ENCODE assay signal across 9 cellular contexts in genomic region chr13:57632276-57633140, GRCh38. TPM values are rescaled to one million over a fixed set of nuclear protein-coding genes. Genes with fewer than 3 reads are reported as not detected.
DNase-seq lines count a peak whose midpoint lies in the region; TF ChIP-seq lines count a peak whose summit lies in the region.
"Had no signal": no experiment of that assay in that cellular context is flagged by ENCODE, and none has a peak within 500 bp of the region (broad histone marks: within the 10 kb centered on the region; RNA-seq: fewer than 3 reads in every experiment).

No MANE protein-coding gene starts in this region.

- H3K4me3 Mint-ChIP-seq in neural crest cell: peak overlapping the region; percentile 91

- peaks cover 6% of the 10 kb centered on the region for H3K4me1 ChIP-seq in BE2C
- H3K4me1 ChIP-seq in SK-N-SH (ENCODE audit: control insufficient read depth in 1 of 2, insufficient read depth in 2 of 2, low read depth in 1 of 2, low read length in 1 of 2): peaks cover 4 to 20% of the 10 kb centered on the region in 2 experiments; a peak in 2 of 4 replicates

- peaks cover 13% of the 10 kb centered on the region; the same call in 1 of the 2 replicates for H3K36me3 ChIP-seq in BE2C
- no peaks in the 10 kb centered on the region for H3K36me3 ChIP-seq in SK-N-SH (replicated peaks in 1 of 2; ENCODE audit: control insufficient read depth in 1 of 2, insufficient read depth in 2 of 2, low read length in 1 of 2)

- peak; percentile 40 for DNase-seq in BE2C
- peak; percentile 54 for DNase-seq in SK-N-SH
- DNase-seq in fibroblast of pulmonary artery (ENCODE audit: low read depth): peak; percentile 12
- DNase-seq in neural crest cell (ENCODE audit: low read depth, low spot score): peak; percentile 33
- no peak for DNase-seq in NCI-H69 (lab: John Stamatoyannopoulos, UW)
- no peak for DNase-seq in NCI-H345 treated with DMSO at 0.1 percent for 48 hours (lab: John Stamatoyannopoulos, UW; ENCODE audit: unreplicated experiment)
- no peak for DNase-seq in NCI-H524 treated with DMSO at 0.1 percent for 48 hours (lab: John Stamatoyannopoulos, UW)
- DNase-seq in NCI-H128 (lab: John Stamatoyannopoulos, UW; ENCODE audit: unreplicated experiment): no peak
- DNase-seq: SHP77 had no signal

- H3K9me3 Mint-ChIP-seq in neural crest cell: no peaks in the 10 kb centered on the region

- peak overlapping the region; percentile 86; the same call in 1 of the 2 replicates for H2AFZ ChIP-seq in SK-N-SH (ENCODE audit: low read depth)

- H3K27me3 ChIP-seq in BE2C (no peaks in the 10 kb centered on the region), SK-N-SH (ENCODE audit: insufficient read depth) (peaks cover 38% of the 10 kb centered on the region)

- POLR2A ChIA-PET in SK-N-SH (lab: Yijun Ruan, JAX): no interaction called here

- no peaks in the 10 kb centered on the region for H3K9me2 ChIP-seq in SK-N-SH

- H3K27ac ChIP-seq in SK-N-SH (ENCODE audit: low read depth in 2 of 2, low read length in 1 of 2): no peak overlapping the region; a peak in 1 of 4 replicates

- H3K79me2 ChIP-seq in SK-N-SH (ENCODE audit: insufficient read depth): no peaks in the 10 kb centered on the region

- peaks cover 64% of the 10 kb centered on the region for H3K27me3 Mint-ChIP-seq in neural crest cell (ENCODE audit: low read depth)

- CTCF ChIA-PET in SK-N-SH (lab: Yijun Ruan, JAX): interaction anchor here (0.6 to 3.9 kb wide), 28 partner anchors 8 to 1686 kb away, joined by 3 to 22 read pairs (median 4); no protein-coding TSS in a partner anchor

- H3K4me1 Mint-ChIP-seq in neural crest cell: peaks cover 50% of the 10 kb centered on the region

- H3F3A ChIP-seq in SK-N-SH (replicated peaks; ENCODE audit: insufficient read depth): peaks cover 7% of the 10 kb centered on the region

- H4K20me1 ChIP-seq in SK-N-SH (ENCODE audit: insufficient read depth): no peaks in the 10 kb centered on the region

- H3K36me3 Mint-ChIP-seq in neural crest cell (ENCODE audit: low read depth): peaks cover 12% of the 10 kb centered on the region

- no peak for TF ChIP-seq RAD21 in SK-N-SH (IDR thresholded peaks at IDR 0.05; ENCODE audit: low read length)

- H3K4me2 ChIP-seq in SK-N-SH: peak overlapping the region; percentile 93

- 29% methylated on average over 22 of the region's 70 CpGs for WGBS in SK-N-SH (ENCODE audit: low lambda C conversion rate)

- TF ChIP-seq EP300 in SK-N-SH (IDR thresholded peaks at IDR 0.05; ENCODE audit: borderline replicate concordance in 1 of 2, low read depth in 1 of 2, low read length in 1 of 2): no peak

- H3K9ac ChIP-seq in SK-N-SH: no peak overlapping the region

- H3K9me3 ChIP-seq in BE2C: peaks cover 5% of the 10 kb centered on the region; the same call in 1 of the 2 replicates
- H3K9me3 ChIP-seq in SK-N-SH: no peaks in the 10 kb centered on the region

- no peak for TF ChIP-seq CTCF in BE2C (IDR thresholded peaks at IDR 0.05; ENCODE audit: low read depth, low read length)
- TF ChIP-seq CTCF in SK-N-SH (IDR thresholded peaks at IDR 0.05): no peak
- no peak for TF ChIP-seq CTCF in fibroblast of pulmonary artery (IDR thresholded peaks at IDR 0.05; ENCODE audit: low read length, missing control alignments)
- TF ChIP-seq CTCF in neural crest cell (conservative IDR thresholded peaks at IDR 0.05): no peak

- H3K4me3 ChIP-seq in BE2C (ENCODE audit: low read depth, low read length): peak overlapping the region; percentile 86
- peak overlapping the region; percentile 51 to 70 for H3K4me3 ChIP-seq in SK-N-SH (ENCODE audit: low read depth in 2 of 2, low read length in 1 of 2)
- peak overlapping the region; percentile 55 for H3K4me3 ChIP-seq in fibroblast of pulmonary artery (replicated peaks; ENCODE audit: low read depth, low read length)

- no peak overlapping the region for H3K27ac Mint-ChIP-seq in neural crest cell (ENCODE audit: unreplicated experiment)

TF ChIP-seq in SK-N-SH, 30 proteins besides CTCF, POLR2A, EP300 and RAD21:
- TF ChIP-seq NFIC (IDR thresholded peaks at IDR 0.05; ENCODE audit: borderline replicate concordance): no peak
- no peak for TF ChIP-seq SMC3 (IDR thresholded peaks at IDR 0.05; ENCODE audit: low read depth, low read length)
- TF ChIP-seq POLR2AphosphoS5 (IDR thresholded peaks at IDR 0.05; ENCODE audit: low read depth, low read length): no peak
- no peak for TF ChIP-seq GABPA (IDR thresholded peaks at IDR 0.05; ENCODE audit: low read depth)
- no peak for TF ChIP-seq PBX3 (IDR thresholded peaks at IDR 0.05)
- TF ChIP-seq GATA2 (CRISPR knock-in tag; IDR thresholded peaks at IDR 0.05): peak; percentile 25; the same call in 1 of the 2 replicates

RNA-seq across cellular contexts. Expression of gene PCDH17, which starts 1.0 kb away (rescaled TPM):
- polyA plus RNA-seq in BE2C (2012; ENCODE audit: insufficient read depth, insufficient read length, low read depth): 7.1 TPM
- 0.13 and 0.21 TPM in 2 replicates for polyA plus RNA-seq in SK-N-SH (2012; rRNA removed)
- 0.13 and 0.35 TPM in 2 replicates for polyA plus RNA-seq in SK-N-SH (2012; cell fraction: cytosol; rRNA removed)
- polyA plus RNA-seq in SK-N-SH (2012; cell fraction: nucleus; rRNA removed): 0.11 and 0.25 TPM in 2 replicates
- total RNA-seq in neural crest cell: 14.4 and 14.6 TPM in 2 replicates

Comparison
In these comparisons a context has a peak if more than half of its experiments do, and no peak if none do; other contexts are left out.
1. DNase-seq: peak in BE2C (single experiment), SK-N-SH (single experiment), fibroblast of pulmonary artery (single experiment) and neural crest cell (single experiment); none in NCI-H69 (single experiment), NCI-H345 treated with DMSO at 0.1 percent for 48 hours (single experiment), NCI-H524 treated with DMSO at 0.1 percent for 48 hours (single experiment) and NCI-H128 (single experiment).
2. Peak in every context shown above with its lines, with median percentiles within 50 percentile points of each other: H3K4me3 ChIP-seq.